Comparison of ENCODE assay signal across 23 cellular contexts in genomic region chr12:42448841-42449240, GRCh38.
"Had no signal": no experiment of that assay in that cellular context is flagged by ENCODE, and none has a peak within 500 bp of the region (broad histone marks: within the 10 kb centered on the region; RNA-seq: fewer than 3 reads in every experiment).

No MANE protein-coding gene starts in this region.

- DNase-seq: activated CD4-positive, alpha-beta memory T cell treated with anti-CD3 and anti-CD28 coated beads, Interleukin-2, amount 10 ng/mL, durations not matched to agents 7 days and 5 days; activated CD4-positive, alpha-beta T cell treated with anti-CD3 and anti-CD28 coated beads, Interleukin-2, amount 10 ng/mL, durations not matched to agents 24 days and 14 days; activated effector memory CD4-positive, alpha-beta T cell treated with Interleukin-2 at 50 U/mL for 16 hours; activated naive CD4-positive, alpha-beta T cell treated with anti-CD3 and anti-CD28 coated beads for 36 hours; activated naive CD8-positive, alpha-beta T cell treated with anti-CD3 and anti-CD28 coated beads, Interleukin-2, amount 10 ng/mL, durations not matched to agents 7 days and 5 days; activated T-cell treated with anti-CD3 and anti-CD28 coated beads, Interleukin-2, amount 50 U/mL, for 72 hours; amniotic stem cell; cerebellar nuclear complex; cortex of kidney; endodermal cell; esophagus squamous epithelium; left ventricle myocardium inferior; midbrain; pancreas; psoas muscle; stimulated activated CD4-positive, alpha-beta T cell treated with anti-CD3 and anti-CD28 coated beads, Interleukin-12 subunit alpha, Interleukin-12 subunit beta, amount 100 ng/mL, for 4 hours; stimulated activated CD4-positive, alpha-beta T cell treated with anti-CD3 and anti-CD28 coated beads, Interleukin-4, amount 100 ng/mL, for 4 hours; transverse colon; uterus had no signal

- H3K4me3 Mint-ChIP-seq: activated CD4-positive, alpha-beta memory T cell treated with anti-CD3 and anti-CD28 coated beads, Interleukin-2, amount 10 ng/mL, durations not matched to agents 7 days and 5 days; activated CD4-positive, alpha-beta T cell treated with anti-CD3 and anti-CD28 coated beads, Interleukin-2, amount 10 ng/mL, durations not matched to agents 24 days and 14 days; activated naive CD4-positive, alpha-beta T cell treated with anti-CD3 and anti-CD28 coated beads for 36 hours; activated naive CD8-positive, alpha-beta T cell treated with anti-CD3 and anti-CD28 coated beads, Interleukin-2, amount 10 ng/mL, durations not matched to agents 7 days and 5 days; activated T-cell treated with anti-CD3 and anti-CD28 coated beads, Interleukin-2, amount 50 U/mL, for 72 hours; endodermal cell; nephron had no signal

- H3K4me1 ChIP-seq: transverse colon, uterus had no signal

- ATAC-seq: activated CD4-positive, CD25-positive, alpha-beta regulatory T cell treated with anti-CD3 and anti-CD28 coated beads, Interleukin-2, amount 50 U/mL, for 24 hours; activated T-cell treated with anti-CD3 and anti-CD28 coated beads, Interleukin-2, amount 50 U/mL, for 72 hours; pancreas had no signal

- H3K27me3 ChIP-seq: esophagus squamous epithelium, neutrophil, pancreas, right atrium auricular region, transverse colon, uterus had no signal

- H3K27ac ChIP-seq: esophagus squamous epithelium, left ventricle myocardium inferior, neutrophil, pancreas, psoas muscle, right atrium auricular region, transverse colon, uterus had no signal

- H3K36me3 ChIP-seq: pancreas, right atrium auricular region, uterus had no signal

- H3K27me3 Mint-ChIP-seq: activated CD4-positive, alpha-beta memory T cell treated with anti-CD3 and anti-CD28 coated beads, Interleukin-2, amount 10 ng/mL, durations not matched to agents 7 days and 5 days; activated CD4-positive, alpha-beta T cell treated with anti-CD3 and anti-CD28 coated beads, Interleukin-2, amount 10 ng/mL, durations not matched to agents 24 days and 14 days; activated naive CD8-positive, alpha-beta T cell treated with anti-CD3 and anti-CD28 coated beads, Interleukin-2, amount 10 ng/mL, durations not matched to agents 7 days and 5 days had no signal

- H3K9me3 ChIP-seq: esophagus squamous epithelium, neutrophil, pancreas, psoas muscle, right atrium auricular region, transverse colon, uterus had no signal

- H3K4me3 ChIP-seq: esophagus squamous epithelium, left ventricle myocardium inferior, pancreas, psoas muscle, right atrium auricular region, transverse colon, uterus had no signal

- H3K4me1 Mint-ChIP-seq: activated CD4-positive, alpha-beta memory T cell treated with anti-CD3 and anti-CD28 coated beads, Interleukin-2, amount 10 ng/mL, durations not matched to agents 7 days and 5 days; activated CD4-positive, alpha-beta T cell treated with anti-CD3 and anti-CD28 coated beads, Interleukin-2, amount 10 ng/mL, durations not matched to agents 24 days and 14 days; activated naive CD8-positive, alpha-beta T cell treated with anti-CD3 and anti-CD28 coated beads, Interleukin-2, amount 10 ng/mL, durations not matched to agents 7 days and 5 days had no signal

- H3K27ac Mint-ChIP-seq: activated CD4-positive, alpha-beta memory T cell treated with anti-CD3 and anti-CD28 coated beads, Interleukin-2, amount 10 ng/mL, durations not matched to agents 7 days and 5 days; activated CD4-positive, alpha-beta T cell treated with anti-CD3 and anti-CD28 coated beads, Interleukin-2, amount 10 ng/mL, durations not matched to agents 24 days and 14 days; activated naive CD4-positive, alpha-beta T cell treated with anti-CD3 and anti-CD28 coated beads for 36 hours; activated naive CD8-positive, alpha-beta T cell treated with anti-CD3 and anti-CD28 coated beads, Interleukin-2, amount 10 ng/mL, durations not matched to agents 7 days and 5 days; endodermal cell had no signal

- H3K9me3 Mint-ChIP-seq: activated CD4-positive, alpha-beta memory T cell treated with anti-CD3 and anti-CD28 coated beads, Interleukin-2, amount 10 ng/mL, durations not matched to agents 7 days and 5 days; activated CD4-positive, alpha-beta T cell treated with anti-CD3 and anti-CD28 coated beads, Interleukin-2, amount 10 ng/mL, durations not matched to agents 24 days and 14 days; activated naive CD4-positive, alpha-beta T cell treated with anti-CD3 and anti-CD28 coated beads for 36 hours; activated naive CD8-positive, alpha-beta T cell treated with anti-CD3 and anti-CD28 coated beads, Interleukin-2, amount 10 ng/mL, durations not matched to agents 7 days and 5 days; activated T-cell treated with anti-CD3 and anti-CD28 coated beads, Interleukin-2, amount 50 U/mL, for 72 hours had no signal
